In genomic region chr4:2361366-2362285, GRCh38 we compare ENCODE assay signal across 1 cellular context.
TF ChIP-seq lines count a peak whose summit lies in the region.

No MANE protein-coding gene starts in this region.

TF ChIP-seq in WTC11, 78 proteins besides CTCF, POLR2A, EP300 and RAD21 (continued from another document):
- TF ChIP-seq MLX (CRISPR knock-in tag; IDR thresholded peaks at IDR 0.05) (no peak), ATF2 (CRISPR knock-in tag; IDR thresholded peaks at IDR 0.05; ENCODE audit: borderline replicate concordance, low read depth) (no peak), MAX (CRISPR knock-in tag; IDR thresholded peaks at IDR 0.05) (no peak), NFE2L1 (CRISPR knock-in tag; IDR thresholded peaks at IDR 0.05) (no peak), IRF1 (CRISPR knock-in tag; IDR thresholded peaks at IDR 0.05) (no peak), ETV6 (CRISPR knock-in tag; IDR thresholded peaks at IDR 0.05) (no peak), TEAD1 (CRISPR knock-in tag; IDR thresholded peaks at IDR 0.05) (no peak), PRRX2 (CRISPR knock-in tag; IDR thresholded peaks at IDR 0.05) (no peak), IRF2 (CRISPR knock-in tag; IDR thresholded peaks at IDR 0.05; ENCODE audit: borderline replicate concordance, low read depth) (no peak)
TF ChIP-seq in WTC11: peak in this region for 0.
